8 cellular contexts compared by ENCODE assay signal in genomic region chr6:29633532-29633901, GRCh38. TPM values are rescaled to one million over a fixed set of nuclear protein-coding genes. Genes with fewer than 3 reads are reported as not detected.
DNase-seq lines count a peak whose midpoint lies in the region; ATAC-seq, FAIRE-seq and TF ChIP-seq lines count a peak whose summit lies in the region.

No MANE protein-coding gene starts in this region.

- no peak overlapping the region for H2AK5ac ChIP-seq in trophoblast cell (ENCODE audit: low read length)

- H3K27me3 ChIP-seq in trophoblast cell (ENCODE audit: insufficient read depth, low read length), result peaks cover 9% of the 10 kb centered on the region

- H3K9ac ChIP-seq in trophoblast cell (ENCODE audit: low read length), result peak overlapping the region; percentile 28

- H2AFZ ChIP-seq in trophoblast cell (ENCODE audit: insufficient read depth, low read length, poor library complexity), result peak overlapping the region; percentile 51

- H3K23ac ChIP-seq in trophoblast cell (ENCODE audit: low read length), result no peak overlapping the region

- peaks cover 10 to 14% of the 10 kb centered on the region in 2 experiments for H3K4me1 ChIP-seq in trophoblast cell (ENCODE audit: control insufficient read depth in 1 of 2, insufficient read depth in 2 of 2, low read length in 2 of 2)

- ATAC-seq in GM21723 (IDR thresholded peaks at IDR 0.05; ENCODE audit: unreplicated experiment), result no peak

- H3K4me3 ChIP-seq in foreskin fibroblast (ENCODE audit: low read depth in 1 of 2, low read length in 2 of 2), result peak overlapping the region; percentile 63 to 80
- H3K4me3 ChIP-seq in trophoblast cell (ENCODE audit: low read depth, low read length), result peak overlapping the region; percentile 88

- H3K36me3 ChIP-seq in trophoblast cell (ENCODE audit: control insufficient read depth in 1 of 2, insufficient read depth in 2 of 2, low read length in 2 of 2), result peaks cover 0 to 1% of the 10 kb centered on the region in 2 experiments

- peaks cover 4% of the 10 kb centered on the region for H3K79me1 ChIP-seq in trophoblast cell (ENCODE audit: low read length)

- no peak for FAIRE-seq in H54 (lab: Jason Lieb, UNC)

- H4K12ac ChIP-seq in trophoblast cell (ENCODE audit: low read depth, low read length), result no peak overlapping the region

- no peak overlapping the region for H4K91ac ChIP-seq in trophoblast cell (ENCODE audit: low read depth, low read length)

- no peak overlapping the region for H3K18ac ChIP-seq in trophoblast cell (ENCODE audit: low read length)

- DNase-seq in NCI-H82 treated with DMSO at 0.1 percent for 48 hours (lab: John Stamatoyannopoulos, UW; ENCODE audit: unreplicated experiment) (peak; percentile 58), NCI-H82 (lab: John Stamatoyannopoulos, UW) (no peak), SW480 (ENCODE audit: low spot score) (peak; percentile 1), foreskin fibroblast (no peak), trophoblast cell (no peak), HPDE6-E6E7 (ENCODE audit: extremely low spot score) (no peak), H54 (ENCODE audit: insufficient read length, low spot score) (no peak)

- no peak for TF ChIP-seq POLR2A in H54 (IDR thresholded peaks at IDR 0.05; ENCODE audit: low read depth, low read length)

- no peak overlapping the region for H3K14ac ChIP-seq in trophoblast cell (ENCODE audit: low read length)

- H3K9me3 ChIP-seq in trophoblast cell (ENCODE audit: insufficient read depth, low read depth, low read length), result no peaks in the 10 kb centered on the region

- H2BK12ac ChIP-seq in trophoblast cell (ENCODE audit: low read length), result no peak overlapping the region

- H3K4ac ChIP-seq in trophoblast cell (ENCODE audit: low read depth, low read length), result no peak overlapping the region

- no CpG with 5 or more reads among the region's 9 CpGs for WGBS in trophoblast cell (ENCODE audit: extremely low coverage, insufficient coverage, insufficient read length)

- no peak for TF ChIP-seq CTCF in foreskin fibroblast (IDR thresholded peaks at IDR 0.05; ENCODE audit: low read depth, low read length)

- H2BK120ac ChIP-seq in trophoblast cell (ENCODE audit: insufficient read depth, low read length, poor library complexity), result no peak overlapping the region

- H3K4me2 ChIP-seq in trophoblast cell (ENCODE audit: low read length), result peak overlapping the region; percentile 99

- H2BK5ac ChIP-seq in trophoblast cell (ENCODE audit: low read depth, low read length, poor library complexity), result no peak overlapping the region

- no peak overlapping the region for H3K27ac ChIP-seq in trophoblast cell (ENCODE audit: low read depth, low read length)

- peak overlapping the region; percentile 31 for H4K8ac ChIP-seq in trophoblast cell (ENCODE audit: low read depth, low read length)

- H3K79me2 ChIP-seq in trophoblast cell (ENCODE audit: control insufficient read depth, insufficient read depth, low read length, poor library complexity), result no peaks in the 10 kb centered on the region

RNA-seq across cellular contexts. Expression of gene GABBR1, which starts 0.5 kb away (rescaled TPM):
- 15.2 and 15.5 TPM in 2 replicates for polyA plus RNA-seq in trophoblast cell (2013)

RNA-seq across cellular contexts. Expression of gene MOG, which starts 23.4 kb away (rescaled TPM):
- polyA plus RNA-seq in trophoblast cell (2013), result 0.07 TPM in 1 of 2 replicates, not detected in the other

RNA-seq across cellular contexts. Expression of gene ZFP57, which starts 47.4 kb away (rescaled TPM):
- 0.38 and 0.71 TPM in 2 replicates for polyA plus RNA-seq in trophoblast cell (2013)

RNA-seq across cellular contexts. Expression of gene OR2H2, which starts 48.6 kb away (rescaled TPM):
- not detected in 2 replicates for polyA plus RNA-seq in trophoblast cell (2013)

Comparison
In these comparisons a context has a peak if more than half of its experiments do, and no peak if none do; other contexts are left out.
1. DNase-seq: peak in NCI-H82 treated with DMSO at 0.1 percent for 48 hours (single experiment) and SW480 (single experiment); none in NCI-H82 (single experiment), foreskin fibroblast (0 of 2), trophoblast cell (0 of 2), HPDE6-E6E7 (single experiment) and H54 (single experiment).